12 cellular contexts compared by ENCODE assay signal in the genomic region with DNA sequence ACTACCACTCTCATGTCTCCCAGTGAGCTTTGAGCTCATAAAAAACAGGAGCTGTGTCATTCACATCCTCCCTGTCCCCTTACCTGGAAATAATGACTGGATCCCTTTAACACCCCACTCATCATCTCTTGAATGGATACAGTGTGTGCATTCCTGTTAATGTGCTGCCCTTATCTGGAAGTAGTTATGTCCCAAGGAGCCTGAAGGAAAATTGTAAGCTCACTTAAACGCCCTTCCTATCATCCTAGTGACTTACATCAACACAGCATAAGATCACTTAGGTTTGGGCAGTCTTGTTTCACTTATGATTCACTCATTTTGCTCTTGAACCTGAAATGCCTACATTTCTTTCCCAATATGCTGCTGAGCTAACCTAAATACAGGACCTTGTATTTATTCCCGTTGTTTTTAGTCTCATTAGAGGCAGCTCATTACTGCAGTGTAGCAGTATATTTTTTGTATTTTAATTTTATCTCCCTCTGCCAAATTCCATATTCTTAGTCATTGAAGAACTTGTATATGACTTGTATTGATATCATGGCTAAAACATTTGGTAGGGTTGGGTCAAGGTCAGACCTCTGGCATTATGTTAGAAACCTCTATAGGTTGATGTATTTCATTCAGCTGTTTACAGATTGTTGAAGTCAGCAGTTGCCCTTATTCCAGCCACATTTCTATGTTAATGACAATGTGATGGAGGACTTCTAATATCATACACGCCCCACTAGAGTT.
A peak's percentile ranks its signal among the peaks of the same experiment; 100 is the strongest.
DNase-seq lines count a peak whose midpoint lies in the region; ATAC-seq, FAIRE-seq and TF ChIP-seq lines count a peak whose summit lies in the region.
"Had no signal": no experiment of that assay in that cellular context is flagged by ENCODE, and none has a peak within 500 bp of the region (broad histone marks: within the 10 kb centered on the region; RNA-seq: fewer than 3 reads in every experiment).

No MANE protein-coding gene starts in this region.

- ATAC-seq in HepG2 (peak; percentile 66; the same call in 2 of the 3 replicates), right lobe of liver (no peak), foreskin keratinocyte (peak; percentile 38), HG02588 (IDR thresholded peaks at IDR 0.05; ENCODE audit: unreplicated experiment) (no peak)
- ATAC-seq: body of pancreas, T-cell had no signal

- peaks cover 13% of the 10 kb centered on the region for H3K4me1 Mint-ChIP-seq in astrocyte (ENCODE audit: low read depth, unreplicated experiment)
- H3K4me1 Mint-ChIP-seq: T-cell had no signal

- H3K4me1 ChIP-seq in HepG2 (ENCODE audit: insufficient read depth, low read length) (peaks cover 7% of the 10 kb centered on the region; the same call in 1 of the 2 replicates), right lobe of liver (no peaks in the 10 kb centered on the region), astrocyte (ENCODE audit: insufficient read depth, low read length) (peaks cover 6% of the 10 kb centered on the region), foreskin keratinocyte (peaks cover 4% of the 10 kb centered on the region)
- H3K4me1 ChIP-seq: body of pancreas had no signal

- no peak for TF ChIP-seq RAD21 in HepG2 (CRISPR knock-in tag; IDR thresholded peaks at IDR 0.05)

- no peaks in the 10 kb centered on the region for H3K27me3 ChIP-seq in HepG2 (ENCODE audit: control insufficient read depth in 1 of 2, insufficient read depth in 2 of 2, low read length in 2 of 2)
- no peaks in the 10 kb centered on the region for H3K27me3 ChIP-seq in right lobe of liver
- H3K27me3 ChIP-seq in astrocyte (ENCODE audit: insufficient read depth, low read length) = no peaks in the 10 kb centered on the region
- no peaks in the 10 kb centered on the region for H3K27me3 ChIP-seq in foreskin keratinocyte
- H3K27me3 ChIP-seq: body of pancreas had no signal

- H2AFZ ChIP-seq in HepG2 (ENCODE audit: low read length) (no peak overlapping the region), astrocyte (ENCODE audit: low read depth, low read length) (no peak overlapping the region)

- no TSS peak for BruUV-seq in HepG2 (replicated peaks; lab: Mats Ljungman, UMichigan)

- no peak overlapping the region for H3K4me3 ChIP-seq in HepG2 (replicated peaks in 1 of 3; ENCODE audit: insufficient read depth in 1 of 3, low read depth in 2 of 3, low read length in 3 of 3)
- no peak overlapping the region for H3K4me3 ChIP-seq in right lobe of liver
- H3K4me3 ChIP-seq in astrocyte (ENCODE audit: insufficient read depth, low read depth, low read length) = no peak overlapping the region
- H3K4me3 ChIP-seq: body of pancreas had no signal

- H3K9me3 ChIP-seq in HepG2 (ENCODE audit: low read length) (no peaks in the 10 kb centered on the region), right lobe of liver (no peaks in the 10 kb centered on the region), astrocyte (ENCODE audit: insufficient read depth, low read depth, low read length) (no peaks in the 10 kb centered on the region)
- H3K9me3 ChIP-seq: body of pancreas had no signal

- TF ChIP-seq EP300 in HepG2 (IDR thresholded peaks at IDR 0.05; ENCODE audit: low read depth in 2 of 2, low read length in 2 of 2) (no peak), HepG2 (CRISPR knock-in tag; IDR thresholded peaks at IDR 0.05; ENCODE audit: borderline replicate concordance) (no peak)

- intact Hi-C loops in HepG2 (cut with micrococcal nuclease; ENCODE audit: unreplicated experiment) = no loop called here
- intact Hi-C loops in right lobe of liver (cut with DNase I) = no loop called here

- H3K79me2 ChIP-seq in HepG2 (ENCODE audit: insufficient read depth, low read length) = peaks cover 11% of the 10 kb centered on the region
- H3K79me2 ChIP-seq in astrocyte (ENCODE audit: insufficient read depth, low read length) = no peaks in the 10 kb centered on the region

- no peak for TF ChIP-seq POLR2A in HepG2 (IDR thresholded peaks at IDR 0.05; ENCODE audit: insufficient read depth in 1 of 2, low read depth in 2 of 2, low read length in 2 of 2)
- no peak for TF ChIP-seq POLR2A in right lobe of liver (IDR thresholded peaks at IDR 0.05)

- H3K36me3 Mint-ChIP-seq in astrocyte (ENCODE audit: low read depth, unreplicated experiment) = no peaks in the 10 kb centered on the region

- H3K9me3 Mint-ChIP-seq in astrocyte (ENCODE audit: unreplicated experiment) = no peaks in the 10 kb centered on the region
- H3K9me3 Mint-ChIP-seq: T-cell had no signal

- CTCF ChIA-PET in HepG2 (lab: Yijun Ruan, JAX; ENCODE audit: low intra/inter-chr PET ratio, low total read pairs) = no interaction called here

- peaks cover 3 to 18% of the 10 kb centered on the region in 2 experiments; a peak in 3 of 5 replicates for H3K36me3 ChIP-seq in HepG2 (replicated peaks in 1 of 2; ENCODE audit: control insufficient read depth in 1 of 2, insufficient read depth in 2 of 2, low read length in 2 of 2)
- no peaks in the 10 kb centered on the region for H3K36me3 ChIP-seq in right lobe of liver
- no peaks in the 10 kb centered on the region for H3K36me3 ChIP-seq in astrocyte (ENCODE audit: insufficient read depth, low read length)

- POLR2A ChIA-PET in HepG2 (lab: Yijun Ruan, JAX) = interaction anchor here (1.1 kb wide), 1 partner anchor 8 kb away, joined by 4 read pairs; no protein-coding TSS in a partner anchor

- DNase-seq in HepG2 (ENCODE audit: low spot score) = no peak
- no peak for DNase-seq in right lobe of liver
- peak; percentile 72 for DNase-seq in astrocyte (ENCODE audit: low read depth)
- peak in 1 of 2 donors; percentile 51 for DNase-seq in foreskin keratinocyte
- DNase-seq in T-helper 9 cell = no peak
- no peak for DNase-seq in C1 segment of cervical spinal cord (lab: John Stamatoyannopoulos, UW)
- no peak for DNase-seq in NCI-H1105 treated with DMSO at 0.1 percent for 48 hours (lab: John Stamatoyannopoulos, UW)
- DNase-seq: activated CD4-positive, alpha-beta T cell treated with anti-CD3 and anti-CD28 coated beads, Interleukin-2, amount 50 U/mL, for 1 hour; AML-193; body of pancreas; T-cell had no signal

- no peaks in the 10 kb centered on the region for H3K27me3 Mint-ChIP-seq in astrocyte (ENCODE audit: low read depth, unreplicated experiment)
- H3K27me3 Mint-ChIP-seq: T-cell had no signal

- 95% methylated on average over 3 of the region's 3 CpGs for WGBS in HepG2 (ENCODE audit: low lambda C conversion rate)
- WGBS in right lobe of liver (ENCODE audit: insufficient coverage, low coverage, low lambda C conversion rate, missing lambda C conversion rate) = 71% methylated on average over 2 of the region's 3 CpGs

- in situ Hi-C loops in HepG2 (cut with HindIII; ENCODE audit: extremely low pct_ligation_motif_present, low pct_unique_long_range_greater_than_20kb) = no loop called here

- no peak overlapping the region for H3K4me3 Mint-ChIP-seq in astrocyte (ENCODE audit: unreplicated experiment)
- H3K4me3 Mint-ChIP-seq: T-cell had no signal

- TF ChIP-seq CTCF in HepG2 (CRISPR knock-in tag; IDR thresholded peaks at IDR 0.05) (no peak), right lobe of liver (IDR thresholded peaks at IDR 0.05) (no peak), astrocyte (IDR thresholded peaks at IDR 0.05; ENCODE audit: insufficient read depth, low read depth, low read length) (no peak), foreskin keratinocyte (conservative IDR thresholded peaks at IDR 0.05) (no peak)

- no peaks in the 10 kb centered on the region for H4K20me1 ChIP-seq in HepG2 (ENCODE audit: insufficient read depth, low read length)
- H4K20me1 ChIP-seq in astrocyte (ENCODE audit: insufficient read depth, low read length) = no peaks in the 10 kb centered on the region

- peak overlapping the region; percentile 8 for H3K27ac Mint-ChIP-seq in astrocyte (ENCODE audit: unreplicated experiment)
- H3K27ac Mint-ChIP-seq: T-cell had no signal

- H3K27ac ChIP-seq in HepG2 (ENCODE audit: extremely low read length, insufficient read depth, low read length) (no peak overlapping the region), right lobe of liver (no peak overlapping the region), astrocyte (ENCODE audit: low read depth, low read length) (no peak overlapping the region), foreskin keratinocyte (no peak overlapping the region)
- H3K27ac ChIP-seq: body of pancreas had no signal

- FAIRE-seq in HepG2 (lab: Jason Lieb, UNC) = no peak
- peak; percentile 55 for FAIRE-seq in astrocyte (lab: Jason Lieb, UNC)

- H3K9ac ChIP-seq in HepG2 (ENCODE audit: insufficient read depth, low read depth, low read length) (no peak overlapping the region), astrocyte (ENCODE audit: low read length) (no peak overlapping the region)

- H3K4me2 ChIP-seq in HepG2 (ENCODE audit: low read depth, low read length) = no peak overlapping the region
- H3K4me2 ChIP-seq in astrocyte (ENCODE audit: low read length) = no peak overlapping the region

TF ChIP-seq in HepG2, 621 proteins besides CTCF, POLR2A, EP300 and RAD21:
- TF ChIP-seq MXD1 (CRISPR knock-in tag; IDR thresholded peaks at IDR 0.05) = no peak
- no peak for TF ChIP-seq SAP130 (CRISPR knock-in tag; IDR thresholded peaks at IDR 0.05; ENCODE audit: low read depth)
- no peak for TF ChIP-seq SETDB1 (CRISPR knock-in tag; IDR thresholded peaks at IDR 0.05; ENCODE audit: borderline replicate concordance)
- no peak for TF ChIP-seq ZBTB3 (CRISPR knock-in tag; IDR thresholded peaks at IDR 0.05; ENCODE audit: borderline replicate concordance, low read depth)
- TF ChIP-seq, protein P1, sequence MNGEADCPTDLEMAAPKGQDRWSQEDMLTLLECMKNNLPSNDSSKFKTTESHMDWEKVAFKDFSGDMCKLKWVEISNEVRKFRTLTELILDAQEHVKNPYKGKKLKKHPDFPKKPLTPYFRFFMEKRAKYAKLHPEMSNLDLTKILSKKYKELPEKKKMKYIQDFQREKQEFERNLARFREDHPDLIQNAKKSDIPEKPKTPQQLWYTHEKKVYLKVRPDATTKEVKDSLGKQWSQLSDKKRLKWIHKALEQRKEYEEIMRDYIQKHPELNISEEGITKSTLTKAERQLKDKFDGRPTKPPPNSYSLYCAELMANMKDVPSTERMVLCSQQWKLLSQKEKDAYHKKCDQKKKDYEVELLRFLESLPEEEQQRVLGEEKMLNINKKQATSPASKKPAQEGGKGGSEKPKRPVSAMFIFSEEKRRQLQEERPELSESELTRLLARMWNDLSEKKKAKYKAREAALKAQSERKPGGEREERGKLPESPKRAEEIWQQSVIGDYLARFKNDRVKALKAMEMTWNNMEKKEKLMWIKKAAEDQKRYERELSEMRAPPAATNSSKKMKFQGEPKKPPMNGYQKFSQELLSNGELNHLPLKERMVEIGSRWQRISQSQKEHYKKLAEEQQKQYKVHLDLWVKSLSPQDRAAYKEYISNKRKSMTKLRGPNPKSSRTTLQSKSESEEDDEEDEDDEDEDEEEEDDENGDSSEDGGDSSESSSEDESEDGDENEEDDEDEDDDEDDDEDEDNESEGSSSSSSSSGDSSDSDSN (CRISPR knock-in tag; IDR thresholded peaks at IDR 0.05) = no peak

Comparison
In these comparisons a context has a peak if more than half of its experiments do, and no peak if none do; other contexts are left out.
1. ATAC-seq: peak in HepG2 (single experiment) and foreskin keratinocyte (single experiment); none in right lobe of liver (0 of 4) and HG02588 (single experiment).